ENCODE assay signal across 1 cellular context in the genomic region with DNA sequence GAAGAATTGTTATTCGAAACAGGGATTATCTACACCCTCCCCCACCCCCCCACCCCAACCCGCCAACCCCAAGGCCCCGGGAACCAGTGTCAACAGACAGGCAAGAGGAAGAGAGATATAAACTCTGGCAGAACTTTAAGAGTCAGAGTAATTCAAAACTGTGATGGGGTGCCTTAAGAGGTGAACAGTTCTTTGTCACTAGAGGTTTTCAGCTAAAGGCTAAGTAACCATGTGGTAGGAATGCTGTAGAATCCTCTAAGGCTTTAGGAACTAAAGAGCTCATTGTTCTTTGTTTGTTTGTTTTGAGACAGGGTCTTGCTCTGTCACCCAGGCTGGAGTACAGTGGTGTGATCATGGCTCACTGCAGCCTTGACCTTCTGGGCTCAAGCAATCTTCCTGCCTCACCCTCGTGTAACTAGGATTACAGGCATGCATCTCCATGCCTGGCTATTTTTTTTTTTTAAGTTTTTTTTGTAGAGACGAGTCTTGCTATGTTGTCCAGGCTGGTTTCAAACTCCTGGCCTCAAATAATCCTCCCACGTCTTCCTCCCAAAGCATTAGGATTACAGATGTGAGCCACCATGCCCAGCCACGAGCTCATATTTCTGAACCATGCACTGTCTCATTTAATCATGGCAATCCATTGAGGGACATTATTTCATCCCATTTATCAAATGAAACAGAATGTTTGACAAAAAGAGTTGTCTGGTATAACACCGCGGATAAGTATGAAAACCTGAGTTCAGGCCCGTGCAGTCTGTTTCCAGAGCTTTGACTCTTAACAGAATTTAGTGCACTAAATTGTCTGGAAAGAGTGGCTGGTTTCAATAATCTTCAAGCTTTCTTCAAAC.
TF ChIP-seq lines count a peak whose summit lies in the region.

No MANE protein-coding gene starts in this region.

TF ChIP-seq in HepG2, 621 proteins besides CTCF, POLR2A, EP300 and RAD21 (continued from another document and continues in another):
- TF ChIP-seq REST (IDR thresholded peaks at IDR 0.05; ENCODE audit: borderline replicate concordance in 1 of 2, low read depth in 1 of 2, low read length in 2 of 2) = 0 out of 4 replicates have a peak, but pooled peaks of 1 of the 2 experiments have one; percentile 26
- TF ChIP-seq ZNF567 (CRISPR knock-in tag; IDR thresholded peaks at IDR 0.05; ENCODE audit: borderline replicate concordance) = peak; percentile 96
- TF ChIP-seq, protein P1, sequence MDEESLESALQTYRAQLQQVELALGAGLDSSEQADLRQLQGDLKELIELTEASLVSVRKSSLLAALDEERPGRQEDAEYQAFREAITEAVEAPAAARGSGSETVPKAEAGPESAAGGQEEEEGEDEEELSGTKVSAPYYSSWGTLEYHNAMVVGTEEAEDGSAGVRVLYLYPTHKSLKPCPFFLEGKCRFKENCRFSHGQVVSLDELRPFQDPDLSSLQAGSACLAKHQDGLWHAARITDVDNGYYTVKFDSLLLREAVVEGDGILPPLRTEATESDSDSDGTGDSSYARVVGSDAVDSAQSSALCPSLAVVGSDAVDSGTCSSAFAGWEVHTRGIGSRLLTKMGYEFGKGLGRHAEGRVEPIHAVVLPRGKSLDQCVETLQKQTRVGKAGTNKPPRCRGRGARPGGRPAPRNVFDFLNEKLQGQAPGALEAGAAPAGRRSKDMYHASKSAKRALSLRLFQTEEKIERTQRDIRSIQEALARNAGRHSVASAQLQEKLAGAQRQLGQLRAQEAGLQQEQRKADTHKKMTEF (CRISPR knock-in tag; IDR thresholded peaks at IDR 0.05) = peak; percentile 98
- TF ChIP-seq ETS1 (CRISPR knock-in tag; IDR thresholded peaks at IDR 0.05) = no peak; the same call in 1 of the 2 replicates
- TF ChIP-seq SIX4 (CRISPR knock-in tag; IDR thresholded peaks at IDR 0.05) = peak; percentile 94
- TF ChIP-seq KDM1A (CRISPR knock-in tag; IDR thresholded peaks at IDR 0.05) = peak; percentile 84
- no peak for TF ChIP-seq ZNF512B (CRISPR knock-in tag; IDR thresholded peaks at IDR 0.05; ENCODE audit: borderline replicate concordance)
- no peak for TF ChIP-seq ZNF318 (CRISPR knock-in tag; IDR thresholded peaks at IDR 0.05)
- no peak for TF ChIP-seq SYNCRIP (IDR thresholded peaks at IDR 0.05; ENCODE audit: insufficient read depth, low read depth, low read length)
- TF ChIP-seq RAD51 (IDR thresholded peaks at IDR 0.05; ENCODE audit: borderline replicate concordance) = no peak
- peak; percentile 78 for TF ChIP-seq ZNF142 (CRISPR knock-in tag; IDR thresholded peaks at IDR 0.05)
- TF ChIP-seq ZNF441 (CRISPR knock-in tag; IDR thresholded peaks at IDR 0.05; ENCODE audit: borderline replicate concordance) = peak; percentile 36; the same call in 1 of the 2 replicates
- TF ChIP-seq, protein P2, sequence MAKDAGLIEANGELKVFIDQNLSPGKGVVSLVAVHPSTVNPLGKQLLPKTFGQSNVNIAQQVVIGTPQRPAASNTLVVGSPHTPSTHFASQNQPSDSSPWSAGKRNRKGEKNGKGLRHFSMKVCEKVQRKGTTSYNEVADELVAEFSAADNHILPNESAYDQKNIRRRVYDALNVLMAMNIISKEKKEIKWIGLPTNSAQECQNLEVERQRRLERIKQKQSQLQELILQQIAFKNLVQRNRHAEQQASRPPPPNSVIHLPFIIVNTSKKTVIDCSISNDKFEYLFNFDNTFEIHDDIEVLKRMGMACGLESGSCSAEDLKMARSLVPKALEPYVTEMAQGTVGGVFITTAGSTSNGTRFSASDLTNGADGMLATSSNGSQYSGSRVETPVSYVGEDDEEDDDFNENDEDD (CRISPR knock-in tag; IDR thresholded peaks at IDR 0.05; ENCODE audit: borderline replicate concordance) = peak; percentile 87; the same call in 1 of the 2 replicates
- no peak for TF ChIP-seq HDAC6 (IDR thresholded peaks at IDR 0.05; ENCODE audit: low read depth, low read length)
